ENCODE assay signal across 24 cellular contexts in the genomic region with DNA sequence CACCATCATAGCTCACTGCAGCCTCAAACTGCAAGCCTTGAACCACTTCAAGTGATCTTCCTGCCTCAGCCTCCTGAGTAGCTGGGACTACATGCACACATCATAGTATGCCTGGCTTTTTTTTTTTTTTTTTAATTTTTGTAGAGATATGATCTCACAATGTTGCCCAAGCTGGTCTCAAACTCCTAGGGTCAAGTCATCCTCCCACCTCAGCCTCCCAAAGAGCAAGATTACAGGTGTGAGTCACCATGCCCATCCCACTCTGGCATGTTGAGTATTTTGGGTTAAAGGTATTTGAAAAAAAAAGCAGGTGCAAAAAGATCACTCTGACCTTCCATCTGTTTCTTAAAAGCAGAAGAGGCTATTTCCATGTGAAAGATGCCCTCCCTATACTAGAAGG.
DNase-seq lines count a peak whose midpoint lies in the region; ATAC-seq and TF ChIP-seq lines count a peak whose summit lies in the region.
"Had no signal": no experiment of that assay in that cellular context is flagged by ENCODE, and none has a peak within 500 bp of the region (broad histone marks: within the 10 kb centered on the region; RNA-seq: fewer than 3 reads in every experiment).

No MANE protein-coding gene starts in this region.

- H3K4me2 ChIP-seq in PC-3 (ENCODE audit: low read length) (no peak overlapping the region), trophoblast cell (ENCODE audit: low read length) (no peak overlapping the region), neural progenitor cell (no peak overlapping the region)
- H3K4me2 ChIP-seq: BLaER1 had no signal

- peaks cover 58% of the 10 kb centered on the region for H3K4me1 Mint-ChIP-seq in WTC11
- peaks cover 17% of the 10 kb centered on the region for H3K4me1 Mint-ChIP-seq in neural progenitor cell
- H3K4me1 Mint-ChIP-seq: CD14-positive monocyte; CD4-positive, alpha-beta memory T cell; CD4-positive, CD25-positive, alpha-beta regulatory T cell; CD8-positive, alpha-beta memory T cell had no signal

- H2BK5ac ChIP-seq in trophoblast cell (ENCODE audit: low read depth, low read length, poor library complexity): no peak overlapping the region

- CTCF ChIA-PET in PC-3 (lab: Charles Lee) (no interaction called here), WTC11 (lab: Charles Lee) (interaction anchor here (0.8 to 0.9 kb wide), 2 partner anchors 13 to 88 kb away, joined by 3 read pairs; no protein-coding TSS in a partner anchor)

- H4K20me1 ChIP-seq in PC-3 (ENCODE audit: low read length): no peaks in the 10 kb centered on the region
- no peaks in the 10 kb centered on the region for H4K20me1 ChIP-seq in neural progenitor cell (ENCODE audit: low read depth)
- H4K20me1 ChIP-seq: BLaER1 had no signal

- H3K36me3 Mint-ChIP-seq in WTC11: peaks cover 8% of the 10 kb centered on the region; the same call in 1 of the 2 replicates
- no peaks in the 10 kb centered on the region for H3K36me3 Mint-ChIP-seq in neural progenitor cell
- H3K36me3 Mint-ChIP-seq: CD14-positive monocyte; CD4-positive, alpha-beta memory T cell; CD4-positive, CD25-positive, alpha-beta regulatory T cell; CD8-positive, alpha-beta memory T cell had no signal

- H3K27me3 ChIP-seq in PC-3 (ENCODE audit: low read length) (no peaks in the 10 kb centered on the region), trophoblast cell (ENCODE audit: insufficient read depth, low read length) (no peaks in the 10 kb centered on the region), neural progenitor cell (no peaks in the 10 kb centered on the region)
- H3K27me3 ChIP-seq: BE2C, BLaER1 had no signal

- no peak overlapping the region for H2BK120ac ChIP-seq in trophoblast cell (ENCODE audit: insufficient read depth, low read length, poor library complexity)

- H2BK12ac ChIP-seq in trophoblast cell (ENCODE audit: low read length): no peak overlapping the region

- H3K27ac ChIP-seq in PC-3 (ENCODE audit: low read length): no peak overlapping the region
- no peak overlapping the region for H3K27ac ChIP-seq in trophoblast cell (ENCODE audit: low read depth, low read length)
- H3K27ac ChIP-seq in neural progenitor cell: no peak overlapping the region
- H3K27ac ChIP-seq: BLaER1 had no signal

- no peak for TF ChIP-seq CTCF in PC-3 (conservative IDR thresholded peaks at IDR 0.05; ENCODE audit: low read depth, low read length)
- TF ChIP-seq CTCF in WTC11 (IDR thresholded peaks at IDR 0.05): no peak
- TF ChIP-seq CTCF in neural progenitor cell (IDR thresholded peaks at IDR 0.05): no peak

- no peak overlapping the region for H3K4ac ChIP-seq in trophoblast cell (ENCODE audit: low read depth, low read length)

- H4K12ac ChIP-seq in trophoblast cell (ENCODE audit: low read depth, low read length): no peak overlapping the region

- H3K9me3 ChIP-seq in PC-3 (ENCODE audit: low read length) (no peaks in the 10 kb centered on the region), trophoblast cell (ENCODE audit: insufficient read depth, low read depth, low read length) (no peaks in the 10 kb centered on the region), neural progenitor cell (ENCODE audit: low read depth) (no peaks in the 10 kb centered on the region)
- H3K9me3 ChIP-seq: BE2C, BLaER1 had no signal

- no peaks in the 10 kb centered on the region; the same call in 1 of the 2 replicates for H3K27me3 Mint-ChIP-seq in WTC11 (ENCODE audit: low read depth)
- peaks cover 6% of the 10 kb centered on the region for H3K27me3 Mint-ChIP-seq in neural progenitor cell (ENCODE audit: insufficient read depth, low read depth)

- no peak overlapping the region for H4K91ac ChIP-seq in trophoblast cell (ENCODE audit: low read depth, low read length)

- H3K27ac Mint-ChIP-seq in WTC11: no peak overlapping the region
- H3K27ac Mint-ChIP-seq in neural progenitor cell: no peak overlapping the region
- H3K27ac Mint-ChIP-seq: CD14-positive monocyte; CD4-positive, alpha-beta memory T cell; CD4-positive, CD25-positive, alpha-beta regulatory T cell had no signal

- no peaks in the 10 kb centered on the region for H3K79me2 ChIP-seq in PC-3 (ENCODE audit: low read length)
- H3K79me2 ChIP-seq in trophoblast cell (ENCODE audit: control insufficient read depth, insufficient read depth, low read length, poor library complexity): no peaks in the 10 kb centered on the region
- H3K79me2 ChIP-seq in neural progenitor cell (ENCODE audit: low read depth): no peaks in the 10 kb centered on the region

- H3F3A ChIP-seq in PC-3 (ENCODE audit: low read length, unreplicated experiment) (no peaks in the 10 kb centered on the region), neural progenitor cell (ENCODE audit: low read depth) (peaks cover 20% of the 10 kb centered on the region)

- H3K4me1 ChIP-seq in PC-3 (ENCODE audit: insufficient read depth, low read length) (no peaks in the 10 kb centered on the region), trophoblast cell (ENCODE audit: control insufficient read depth in 1 of 2, insufficient read depth in 2 of 2, low read length in 2 of 2) (peaks cover 4 to 8% of the 10 kb centered on the region in 2 experiments), neural progenitor cell (peaks cover 29% of the 10 kb centered on the region)

- H3K9me3 Mint-ChIP-seq in WTC11: 0 out of 2 replicates have a peak, but pooled peaks cover 4% of the 10 kb centered on the region
- H3K9me3 Mint-ChIP-seq in neural progenitor cell: no peaks in the 10 kb centered on the region
- H3K9me3 Mint-ChIP-seq: CD14-positive monocyte; CD4-positive, alpha-beta memory T cell; CD4-positive, CD25-positive, alpha-beta regulatory T cell had no signal

- POLR2A ChIA-PET in PC-3 (lab: Charles Lee; ENCODE audit: unreplicated experiment) (no interaction called here), WTC11 (lab: Charles Lee) (interaction anchor here (0.6 kb wide), 1 partner anchor 155 kb away, joined by 7 read pairs; no protein-coding TSS in a partner anchor)

- no peak overlapping the region for H3K23ac ChIP-seq in trophoblast cell (ENCODE audit: low read length)

- H3K18ac ChIP-seq in trophoblast cell (ENCODE audit: low read length): no peak overlapping the region

- H2AK5ac ChIP-seq in trophoblast cell (ENCODE audit: low read length): no peak overlapping the region

- H3K9me2 ChIP-seq in PC-3 (replicated peaks; ENCODE audit: low read length): no peaks in the 10 kb centered on the region

- H3K4me3 Mint-ChIP-seq in WTC11 (no peak overlapping the region), neural progenitor cell (no peak overlapping the region)
- H3K4me3 Mint-ChIP-seq: CD14-positive monocyte; CD4-positive, alpha-beta memory T cell; CD4-positive, CD25-positive, alpha-beta regulatory T cell; CD8-positive, alpha-beta memory T cell had no signal

- H3K9ac ChIP-seq in PC-3 (ENCODE audit: low read length) (no peak overlapping the region), trophoblast cell (ENCODE audit: low read length) (no peak overlapping the region), neural progenitor cell (no peak overlapping the region)
- H3K9ac ChIP-seq: BLaER1 had no signal

- H2AFZ ChIP-seq in PC-3 (ENCODE audit: low read length) (no peak overlapping the region), trophoblast cell (ENCODE audit: insufficient read depth, low read length, poor library complexity) (no peak overlapping the region), neural progenitor cell (replicated peaks) (no peak overlapping the region)

- no peak for ATAC-seq in PC-3
- ATAC-seq in WTC11: no peak
- no peak for ATAC-seq in HG03175 (IDR thresholded peaks at IDR 0.05; ENCODE audit: unreplicated experiment)
- ATAC-seq: GM12878 had no signal

- no TSS peak for BruUV-seq in PC-3 (replicated peaks; lab: Mats Ljungman, UMichigan)

- no peak overlapping the region for H3K4me3 ChIP-seq in PC-3 (ENCODE audit: low read length)
- H3K4me3 ChIP-seq in trophoblast cell (ENCODE audit: low read depth, low read length): no peak overlapping the region
- H3K4me3 ChIP-seq in neural progenitor cell: no peak overlapping the region
- H3K4me3 ChIP-seq: BLaER1, GM12878 had no signal

- no peaks in the 10 kb centered on the region for H3K36me3 ChIP-seq in PC-3 (ENCODE audit: low read depth, low read length)
- no peaks in the 10 kb centered on the region for H3K36me3 ChIP-seq in trophoblast cell (ENCODE audit: control insufficient read depth in 1 of 2, insufficient read depth in 2 of 2, low read length in 2 of 2)
- H3K36me3 ChIP-seq in neural progenitor cell: no peaks in the 10 kb centered on the region
- H3K36me3 ChIP-seq: BE2C, BLaER1 had no signal

- H4K8ac ChIP-seq in trophoblast cell (ENCODE audit: low read depth, low read length): no peak overlapping the region

- no peak overlapping the region for H3K14ac ChIP-seq in trophoblast cell (ENCODE audit: low read length)

- peak; percentile 42 for DNase-seq in PC-3
- DNase-seq in WTC11 (ENCODE audit: low spot score): no peak
- peak; percentile 77 to 86 for DNase-seq in trophoblast cell
- DNase-seq in activated T-cell treated with anti-CD3 and anti-CD28 coated beads, Interleukin-2, amount 50 U/mL, for 1 hour: no peak
- no peak for DNase-seq in neural progenitor cell (ENCODE audit: low spot score)
- DNase-seq: 8988T; ACHN; BE2C; C1 segment of cervical spinal cord; CD4-positive, alpha-beta memory T cell; CD4-positive, CD25-positive, alpha-beta regulatory T cell; CD8-positive, alpha-beta memory T cell; COR-L47; DMS 273 treated with DMSO at 0.1 percent for 48 hours; DMS153; DMS53; DMS79; DND-41; EL; GDM1 had no signal

- H3K79me1 ChIP-seq in trophoblast cell (ENCODE audit: low read length): no peaks in the 10 kb centered on the region

- intact Hi-C loops in PC-3 (cut with micrococcal nuclease): no loop called here

TF ChIP-seq in WTC11, 78 proteins besides CTCF, POLR2A, EP300 and RAD21:
- TF ChIP-seq TCF7 (CRISPR knock-in tag; IDR thresholded peaks at IDR 0.05; ENCODE audit: low read depth) (no peak), ZNF121 (CRISPR knock-in tag; IDR thresholded peaks at IDR 0.05) (peak; percentile 42; the same call in 1 of the 2 replicates)
- TF ChIP-seq, protein P1, sequence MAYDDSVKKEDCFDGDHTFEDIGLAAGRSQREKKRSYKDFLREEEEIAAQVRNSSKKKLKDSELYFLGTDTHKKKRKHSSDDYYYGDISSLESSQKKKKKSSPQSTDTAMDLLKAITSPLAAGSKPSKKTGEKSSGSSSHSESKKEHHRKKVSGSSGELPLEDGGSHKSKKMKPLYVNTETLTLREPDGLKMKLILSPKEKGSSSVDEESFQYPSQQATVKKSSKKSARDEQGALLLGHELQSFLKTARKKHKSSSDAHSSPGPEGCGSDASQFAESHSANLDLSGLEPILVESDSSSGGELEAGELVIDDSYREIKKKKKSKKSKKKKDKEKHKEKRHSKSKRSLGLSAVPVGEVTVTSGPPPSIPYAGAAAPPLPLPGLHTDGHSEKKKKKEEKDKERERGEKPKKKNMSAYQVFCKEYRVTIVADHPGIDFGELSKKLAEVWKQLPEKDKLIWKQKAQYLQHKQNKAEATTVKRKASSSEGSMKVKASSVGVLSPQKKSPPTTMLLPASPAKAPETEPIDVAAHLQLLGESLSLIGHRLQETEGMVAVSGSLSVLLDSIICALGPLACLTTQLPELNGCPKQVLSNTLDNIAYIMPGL (CRISPR knock-in tag; IDR thresholded peaks at IDR 0.05): no peak

Comparison
In these comparisons a context has a peak if more than half of its experiments do, and no peak if none do; other contexts are left out.
1. DNase-seq: peak in PC-3 (single experiment) and trophoblast cell (2 of 2); none in WTC11 (single experiment), activated T-cell treated with anti-CD3 and anti-CD28 coated beads, Interleukin-2, amount 50 U/mL, for 1 hour (single experiment) and neural progenitor cell (single experiment).